ENCODE assay signal across 1 cellular context in genomic region chr2:30148850-30149249, GRCh38.
TF ChIP-seq lines count a peak whose summit lies in the region.

No MANE protein-coding gene starts in this region.

TF ChIP-seq in HepG2, 621 proteins besides CTCF, POLR2A, EP300 and RAD21 (continued from another document):
- TF ChIP-seq ZMYM2 (CRISPR knock-in tag; IDR thresholded peaks at IDR 0.05), result no peak
- TF ChIP-seq ZNF549 (CRISPR knock-in tag; IDR thresholded peaks at IDR 0.05), result no peak
- TF ChIP-seq USF2 (IDR thresholded peaks at IDR 0.05; ENCODE audit: low read depth, low read length), result no peak
- TF ChIP-seq USF2 (CRISPR knock-in tag; IDR thresholded peaks at IDR 0.05; ENCODE audit: borderline replicate concordance), result 0 out of 2 replicates have a peak, but pooled peaks have one; percentile 16
- no peak for TF ChIP-seq ATAD3A (CRISPR knock-in tag; IDR thresholded peaks at IDR 0.05)
- no peak for TF ChIP-seq EED (CRISPR knock-in tag; IDR thresholded peaks at IDR 0.05)
- TF ChIP-seq ZNF44 (CRISPR knock-in tag; IDR thresholded peaks at IDR 0.05), result no peak
- no peak for TF ChIP-seq DDIT3 (CRISPR knock-in tag; IDR thresholded peaks at IDR 0.05)
